In the genomic region with DNA sequence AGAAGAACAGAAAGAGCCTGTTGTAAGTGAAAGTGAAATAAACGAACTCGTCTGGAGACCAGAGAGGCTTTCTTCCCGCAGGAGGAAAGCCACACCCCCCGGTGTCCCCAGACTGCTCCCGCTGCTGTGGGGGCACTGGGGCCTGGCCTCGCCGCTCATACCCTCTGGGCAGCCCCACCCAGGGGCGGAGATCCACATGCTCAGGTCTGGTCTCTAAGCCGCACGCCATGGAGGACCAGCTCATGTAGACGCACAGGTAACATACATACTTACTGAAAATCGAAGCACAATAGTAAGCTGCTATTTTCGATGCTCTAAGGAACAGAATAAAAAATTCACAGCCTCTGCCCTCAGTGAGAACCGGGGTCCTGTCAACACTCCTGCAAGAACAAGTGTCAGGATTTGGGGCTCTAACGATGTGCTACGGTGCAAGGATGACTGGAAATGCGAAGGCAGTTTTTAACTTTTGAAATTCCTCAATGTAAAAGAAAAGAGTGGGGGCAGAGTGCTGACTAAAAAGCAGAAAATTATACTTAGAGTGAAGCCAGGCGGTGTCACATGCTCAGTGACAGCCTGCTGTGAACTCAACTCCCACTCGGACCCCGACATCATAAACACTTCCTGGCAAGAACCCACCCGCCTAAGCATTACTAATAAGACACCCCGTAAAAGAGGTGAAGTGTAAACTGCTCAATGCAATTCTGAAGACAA, we compare ENCODE assay signal across 9 cellular contexts.
DNase-seq lines count a peak whose midpoint lies in the region; ATAC-seq and TF ChIP-seq lines count a peak whose summit lies in the region.
"Had no signal": no experiment of that assay in that cellular context is flagged by ENCODE, and none has a peak within 500 bp of the region (broad histone marks: within the 10 kb centered on the region; RNA-seq: fewer than 3 reads in every experiment).

No MANE protein-coding gene starts in this region.

- no peak overlapping the region for H2BK5ac ChIP-seq in mesenchymal stem cell (ENCODE audit: low read depth, low read length, poor library complexity, severe bottlenecking)

- peak overlapping the region in 1 of 7 donors; percentile 75 for H3K27ac Mint-ChIP-seq in CD14-positive monocyte

- H3K4me1 ChIP-seq in mesenchymal stem cell (ENCODE audit: control insufficient read depth, insufficient read depth, low read depth, low read length) (no peaks in the 10 kb centered on the region), upper lobe of left lung (no peaks in the 10 kb centered on the region)
- H3K4me1 ChIP-seq: A549 had no signal

- H3K36me3 Mint-ChIP-seq in CD14-positive monocyte, result peaks cover 24 to 25% of the 10 kb centered on the region in 2 donors

- H3K27me3 Mint-ChIP-seq in CD14-positive monocyte (ENCODE audit: low read depth in 3 of 3), result peaks cover 0 to 1% (median 0%) of the 10 kb centered on the region in 3 donors

- no peak overlapping the region for H3K18ac ChIP-seq in mesenchymal stem cell (ENCODE audit: low read depth in 1 of 2, low read length in 2 of 2)

- H3K9ac ChIP-seq in mesenchymal stem cell (ENCODE audit: low read length), result no peak overlapping the region

- TF ChIP-seq CTCF in upper lobe of left lung (IDR thresholded peaks at IDR 0.05) (no peak), CD14-positive monocyte (IDR thresholded peaks at IDR 0.05) (no peak)

- 91% methylated on average over 22 of the region's 22 CpGs for WGBS in mesenchymal stem cell
- 67 to 78% methylated on average over 18 to 22 of the region's 22 CpGs for WGBS in upper lobe of left lung, 2 donors

- peak; percentile 52 to 62 for DNase-seq in activated CD4-positive, alpha-beta T cell treated with anti-CD3 and anti-CD28 coated beads for 24 hours (ENCODE audit: low read depth in 2 of 2)
- no peak for DNase-seq in activated CD4-positive, alpha-beta T cell treated with anti-CD3 and anti-CD28 coated beads for 1 hour
- DNase-seq in activated CD4-positive, alpha-beta T cell treated with anti-CD3 and anti-CD28 coated beads, Interleukin-2, amount 50 U/mL, for 24 hours (ENCODE audit: low read depth in 1 of 2, low spot score in 1 of 2), result peak; percentile 56 to 77
- DNase-seq in mesenchymal stem cell, result peak; percentile 19
- DNase-seq in upper lobe of left lung, result peak in 1 of 2 donors; percentile 72
- DNase-seq in CD14-positive monocyte (ENCODE audit: low spot score), result no peak
- no peak for DNase-seq in NCI-H524 (lab: John Stamatoyannopoulos, UW)

- H3K4me2 ChIP-seq in mesenchymal stem cell (ENCODE audit: low read length, poor library complexity, severe bottlenecking), result no peak overlapping the region
- H3K4me2 ChIP-seq: A549 had no signal

- H3K27ac ChIP-seq in mesenchymal stem cell (ENCODE audit: low read length, poor library complexity, severe bottlenecking) (no peak overlapping the region), upper lobe of left lung (no peak overlapping the region)
- H3K27ac ChIP-seq: A549 had no signal

- no peak for TF ChIP-seq EP300 in upper lobe of left lung (IDR thresholded peaks at IDR 0.05)

- peaks cover 6% of the 10 kb centered on the region for H3K4me1 Mint-ChIP-seq in CD14-positive monocyte

- no peak overlapping the region for H3K4ac ChIP-seq in mesenchymal stem cell (ENCODE audit: low read depth in 1 of 2, low read length in 2 of 2)

- H2AFZ ChIP-seq in mesenchymal stem cell (ENCODE audit: low read depth, low read length), result no peak overlapping the region

- no peak overlapping the region for H2BK15ac ChIP-seq in mesenchymal stem cell (ENCODE audit: low read depth, poor library complexity, severe bottlenecking)

- H3K23ac ChIP-seq in mesenchymal stem cell (ENCODE audit: low read length in 2 of 2), result no peak overlapping the region

- H4K8ac ChIP-seq in mesenchymal stem cell (ENCODE audit: low read length), result no peak overlapping the region

- no peaks in the 10 kb centered on the region for H3K9me3 ChIP-seq in mesenchymal stem cell (ENCODE audit: control insufficient read depth, low read length)
- H3K9me3 ChIP-seq in upper lobe of left lung, result no peaks in the 10 kb centered on the region
- H3K9me3 ChIP-seq: A549 had no signal

- no peak overlapping the region for H3K4me3 Mint-ChIP-seq in CD14-positive monocyte

- no peak for TF ChIP-seq POLR2A in upper lobe of left lung (IDR thresholded peaks at IDR 0.05)

- H2AK5ac ChIP-seq in mesenchymal stem cell (ENCODE audit: low read length, severe bottlenecking), result no peak overlapping the region

- H3K4me3 ChIP-seq in mesenchymal stem cell (ENCODE audit: insufficient read depth in 1 of 2, low read depth in 1 of 2, low read length in 2 of 2), result no peak overlapping the region
- H3K4me3 ChIP-seq in upper lobe of left lung, result peak overlapping the region in 3 of 4 donors; percentile 4 to 20 (median 9)
- H3K4me3 ChIP-seq: A549 had no signal

- no peaks in the 10 kb centered on the region for H3K27me3 ChIP-seq in mesenchymal stem cell (ENCODE audit: control insufficient read depth in 1 of 2, insufficient read depth in 1 of 2, low read length in 2 of 2)
- no peaks in the 10 kb centered on the region for H3K27me3 ChIP-seq in upper lobe of left lung

- H2BK120ac ChIP-seq in mesenchymal stem cell (ENCODE audit: low read depth, low read length), result no peak overlapping the region

- no peak overlapping the region for H3K14ac ChIP-seq in mesenchymal stem cell (ENCODE audit: low read length in 2 of 2)

- H2BK12ac ChIP-seq in mesenchymal stem cell (ENCODE audit: low read length in 2 of 2), result no peak overlapping the region

- H3K9me3 Mint-ChIP-seq in CD14-positive monocyte, result peaks cover 0 to 3% (median 0%) of the 10 kb centered on the region in 7 donors

- no peak overlapping the region for H4K91ac ChIP-seq in mesenchymal stem cell (ENCODE audit: low read length)

- ATAC-seq in upper lobe of left lung (ENCODE audit: low FRiP score in 2 of 2) (no peak), HG02642 (IDR thresholded peaks at IDR 0.05; ENCODE audit: poor library complexity, unreplicated experiment) (no peak)
- ATAC-seq: A549 had no signal

- H3K36me3 ChIP-seq in mesenchymal stem cell (ENCODE audit: control insufficient read depth in 1 of 2, insufficient read depth in 2 of 2, low read depth in 1 of 2, low read length in 2 of 2) (peaks cover 2 to 19% of the 10 kb centered on the region in 2 experiments), upper lobe of left lung (peaks cover 0 to 17% (median 6%) of the 10 kb centered on the region in 4 donors)

- intact Hi-C loops in CD14-positive monocyte (cut with micrococcal nuclease), result no loop called here

- peaks cover 9% of the 10 kb centered on the region for H3K79me1 ChIP-seq in mesenchymal stem cell (replicated peaks; ENCODE audit: low read length, poor library complexity, severe bottlenecking)

Comparison
In these comparisons a context has a peak if more than half of its experiments do, and no peak if none do; other contexts are left out.
1. DNase-seq: peak in activated CD4-positive, alpha-beta T cell treated with anti-CD3 and anti-CD28 coated beads for 24 hours (2 of 2), activated CD4-positive, alpha-beta T cell treated with anti-CD3 and anti-CD28 coated beads, Interleukin-2, amount 50 U/mL, for 24 hours (2 of 2) and mesenchymal stem cell (single experiment); none in activated CD4-positive, alpha-beta T cell treated with anti-CD3 and anti-CD28 coated beads for 1 hour (single experiment), CD14-positive monocyte (single experiment) and NCI-H524 (0 of 2).
2. H3K4me3 ChIP-seq: peak in upper lobe of left lung (3 of 4); none in mesenchymal stem cell (0 of 2).